In the genomic region with DNA sequence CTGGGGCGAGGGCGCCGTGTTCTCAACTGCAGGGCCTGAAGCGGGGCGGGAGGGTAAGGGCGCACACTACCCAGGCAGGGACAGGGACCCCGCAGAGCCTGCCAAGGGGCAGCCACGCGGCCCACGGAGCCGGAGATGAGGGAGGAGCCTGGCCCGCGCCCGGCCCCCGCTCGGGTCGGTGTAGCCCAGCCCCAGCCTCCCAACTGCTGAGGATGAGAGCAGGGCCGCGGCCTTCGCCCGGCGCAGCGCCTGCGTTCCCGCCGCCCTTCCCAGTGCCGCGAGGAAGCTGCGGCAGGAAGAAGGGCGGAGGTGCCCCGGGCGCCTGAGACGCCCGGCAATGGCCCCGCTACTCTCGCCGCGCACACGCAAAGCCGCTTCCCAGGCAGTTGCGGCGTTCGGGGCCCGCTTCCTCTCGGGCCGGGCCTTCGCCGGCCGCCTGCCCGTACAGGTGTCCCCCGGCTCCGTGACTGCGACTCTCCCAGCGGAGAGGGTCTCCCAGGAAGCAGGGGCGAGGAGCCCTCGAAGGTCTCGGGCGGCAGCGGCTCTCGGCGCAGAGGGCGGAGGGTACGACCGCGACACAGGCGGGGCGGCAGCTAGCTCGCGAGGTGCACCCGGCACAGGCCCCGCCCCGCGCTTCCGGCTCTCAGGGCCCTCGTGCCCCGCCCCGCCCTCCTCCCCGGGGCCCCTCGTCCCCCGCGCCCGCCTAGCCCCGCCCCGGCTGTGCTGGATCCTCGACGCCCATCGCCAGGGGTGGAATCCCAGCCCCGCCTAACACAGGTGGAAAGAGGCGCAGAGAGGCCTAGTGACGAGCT, we compare ENCODE assay signal across 7 cellular contexts. TPM values are rescaled to one million over a fixed set of nuclear protein-coding genes. Genes with fewer than 3 reads are reported as not detected.
DNase-seq lines count a peak whose midpoint lies in the region; ATAC-seq and TF ChIP-seq lines count a peak whose summit lies in the region.

No MANE protein-coding gene starts in this region.

- TF ChIP-seq CTCF in astrocyte of the spinal cord (IDR thresholded peaks at IDR 0.05; ENCODE audit: low read depth, low read length) = no peak

- no peaks in the 10 kb centered on the region for H3K36me3 ChIP-seq in skeletal muscle satellite cell (ENCODE audit: insufficient read depth, low read length)

- no peaks in the 10 kb centered on the region for H3K27me3 ChIP-seq in skeletal muscle satellite cell (ENCODE audit: control insufficient read depth, insufficient read depth, low read length)

- peaks cover 13% of the 10 kb centered on the region for H3K4me1 ChIP-seq in skeletal muscle satellite cell (ENCODE audit: control insufficient read depth, insufficient read depth, low read length)

- peak overlapping the region; percentile 55 for H3K4me3 ChIP-seq in astrocyte of the spinal cord (ENCODE audit: low read depth, low read length)
- H3K4me3 ChIP-seq in iPS-11a (ENCODE audit: low read depth, low read length) = peak overlapping the region; percentile 63
- H3K4me3 ChIP-seq in skeletal muscle satellite cell (ENCODE audit: low read length) = peak overlapping the region; percentile 82

- in situ Hi-C loops in astrocyte of the spinal cord (cut with HindIII; ENCODE audit: low sequenced_read_pairs) = no loop called here

- H3K9ac ChIP-seq in skeletal muscle satellite cell (ENCODE audit: low read depth, low read length) = peak overlapping the region; percentile 91

- ATAC-seq in GM18519 (IDR thresholded peaks at IDR 0.05; ENCODE audit: low FRiP score, unreplicated experiment) (peak; percentile 88), HG02981 (IDR thresholded peaks at IDR 0.05; ENCODE audit: unreplicated experiment) (peak; percentile 94)

- DNase-seq in NCI-H2029 (lab: John Stamatoyannopoulos, UW) (peak; percentile 80), T1000 (lab: John Stamatoyannopoulos, UW) (peak; percentile 51), astrocyte of the spinal cord (ENCODE audit: low read depth, low spot score) (peak; percentile 56)

- no peaks in the 10 kb centered on the region for H3K9me3 ChIP-seq in skeletal muscle satellite cell (replicated peaks; ENCODE audit: low read length)

- H3K4me2 ChIP-seq in skeletal muscle satellite cell (ENCODE audit: low read length) = peak overlapping the region; percentile 98

RNA-seq across cellular contexts. Expression of a gene that starts 24.8 kb away (rescaled TPM):
- 38.0 and 39.3 TPM in 2 replicates for total RNA-seq in skeletal muscle satellite cell (2012; rRNA removed)

RNA-seq across cellular contexts. Expression of a gene that starts 54.7 kb away (rescaled TPM):
- under 0.01 TPM in 1 of 2 replicates, not detected in the other for total RNA-seq in skeletal muscle satellite cell (2012; rRNA removed)

Comparison
In these comparisons a context has a peak if more than half of its experiments do, and no peak if none do; other contexts are left out.
1. Peak in every context shown above with its lines: DNase-seq, ATAC-seq and H3K4me3 ChIP-seq.